In the genomic region with DNA sequence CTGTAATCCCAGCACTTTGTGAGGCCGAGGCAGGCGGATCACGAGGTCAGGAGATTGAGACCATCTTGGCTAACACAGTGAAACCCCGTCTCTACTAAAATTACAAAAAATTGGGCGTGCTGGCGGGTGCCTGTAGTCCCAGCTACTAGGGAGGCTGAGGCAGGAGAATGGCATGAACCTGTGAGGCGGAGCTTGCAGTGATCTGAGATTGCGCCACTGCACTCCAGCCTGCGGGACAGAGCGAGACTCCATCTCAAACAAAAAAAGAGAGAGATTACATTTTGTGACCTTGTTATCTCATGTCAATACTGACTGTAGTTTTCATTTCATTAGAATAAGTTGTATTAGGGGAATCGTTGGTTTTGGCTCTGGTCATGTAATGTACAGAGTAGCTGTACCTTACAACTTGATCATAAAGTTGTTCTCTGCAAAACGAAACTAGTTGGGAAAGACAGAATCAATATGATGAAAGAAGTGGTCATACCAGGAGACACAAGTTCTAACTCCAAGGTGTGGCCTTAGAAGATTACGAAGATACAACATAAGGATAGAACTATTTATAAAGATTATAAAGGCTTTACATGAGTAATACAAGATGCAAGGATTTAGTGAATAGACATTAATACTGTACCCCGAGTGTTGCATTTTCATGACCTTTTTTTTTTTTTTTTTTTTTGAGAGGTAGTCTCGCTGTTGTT, we compare ENCODE assay signal across 1 cellular context.
TF ChIP-seq lines count a peak whose summit lies in the region.

No MANE protein-coding gene starts in this region.

TF ChIP-seq in SK-N-SH, 30 proteins besides CTCF, POLR2A, EP300 and RAD21:
- TF ChIP-seq, protein P1, sequence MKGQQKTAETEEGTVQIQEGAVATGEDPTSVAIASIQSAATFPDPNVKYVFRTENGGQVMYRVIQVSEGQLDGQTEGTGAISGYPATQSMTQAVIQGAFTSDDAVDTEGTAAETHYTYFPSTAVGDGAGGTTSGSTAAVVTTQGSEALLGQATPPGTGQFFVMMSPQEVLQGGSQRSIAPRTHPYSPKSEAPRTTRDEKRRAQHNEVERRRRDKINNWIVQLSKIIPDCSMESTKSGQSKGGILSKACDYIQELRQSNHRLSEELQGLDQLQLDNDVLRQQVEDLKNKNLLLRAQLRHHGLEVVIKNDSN (IDR thresholded peaks at IDR 0.05; ENCODE audit: borderline replicate concordance, low read depth) = no peak
- TF ChIP-seq NFIC (IDR thresholded peaks at IDR 0.05; ENCODE audit: borderline replicate concordance) = no peak
- TF ChIP-seq, protein P2, sequence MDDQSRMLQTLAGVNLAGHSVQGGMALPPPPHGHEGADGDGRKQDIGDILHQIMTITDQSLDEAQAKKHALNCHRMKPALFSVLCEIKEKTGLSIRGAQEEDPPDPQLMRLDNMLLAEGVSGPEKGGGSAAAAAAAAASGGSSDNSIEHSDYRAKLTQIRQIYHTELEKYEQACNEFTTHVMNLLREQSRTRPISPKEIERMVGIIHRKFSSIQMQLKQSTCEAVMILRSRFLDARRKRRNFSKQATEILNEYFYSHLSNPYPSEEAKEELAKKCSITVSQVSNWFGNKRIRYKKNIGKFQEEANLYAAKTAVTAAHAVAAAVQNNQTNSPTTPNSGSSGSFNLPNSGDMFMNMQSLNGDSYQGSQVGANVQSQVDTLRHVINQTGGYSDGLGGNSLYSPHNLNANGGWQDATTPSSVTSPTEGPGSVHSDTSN (IDR thresholded peaks at IDR 0.05) = no peak
- TF ChIP-seq, protein P3, sequence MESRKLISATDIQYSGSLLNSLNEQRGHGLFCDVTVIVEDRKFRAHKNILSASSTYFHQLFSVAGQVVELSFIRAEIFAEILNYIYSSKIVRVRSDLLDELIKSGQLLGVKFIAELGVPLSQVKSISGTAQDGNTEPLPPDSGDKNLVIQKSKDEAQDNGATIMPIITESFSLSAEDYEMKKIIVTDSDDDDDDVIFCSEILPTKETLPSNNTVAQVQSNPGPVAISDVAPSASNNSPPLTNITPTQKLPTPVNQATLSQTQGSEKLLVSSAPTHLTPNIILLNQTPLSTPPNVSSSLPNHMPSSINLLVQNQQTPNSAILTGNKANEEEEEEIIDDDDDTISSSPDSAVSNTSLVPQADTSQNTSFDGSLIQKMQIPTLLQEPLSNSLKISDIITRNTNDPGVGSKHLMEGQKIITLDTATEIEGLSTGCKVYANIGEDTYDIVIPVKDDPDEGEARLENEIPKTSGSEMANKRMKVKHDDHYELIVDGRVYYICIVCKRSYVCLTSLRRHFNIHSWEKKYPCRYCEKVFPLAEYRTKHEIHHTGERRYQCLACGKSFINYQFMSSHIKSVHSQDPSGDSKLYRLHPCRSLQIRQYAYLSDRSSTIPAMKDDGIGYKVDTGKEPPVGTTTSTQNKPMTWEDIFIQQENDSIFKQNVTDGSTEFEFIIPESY (IDR thresholded peaks at IDR 0.05; ENCODE audit: borderline replicate concordance, low read depth) = no peak
- no peak for TF ChIP-seq FOSL2 (IDR thresholded peaks at IDR 0.05; ENCODE audit: borderline replicate concordance, low read depth)
- TF ChIP-seq, protein P4, sequence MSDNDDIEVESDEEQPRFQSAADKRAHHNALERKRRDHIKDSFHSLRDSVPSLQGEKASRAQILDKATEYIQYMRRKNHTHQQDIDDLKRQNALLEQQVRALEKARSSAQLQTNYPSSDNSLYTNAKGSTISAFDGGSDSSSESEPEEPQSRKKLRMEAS (IDR thresholded peaks at IDR 0.05; ENCODE audit: low read depth) = no peak
- TF ChIP-seq MXI1 (IDR thresholded peaks at IDR 0.05; ENCODE audit: low read depth, low read length) = no peak
- no peak for TF ChIP-seq TEAD4 (IDR thresholded peaks at IDR 0.05; ENCODE audit: borderline replicate concordance, insufficient read depth)
